Comparison of ENCODE assay signal across 14 cellular contexts in the genomic region with DNA sequence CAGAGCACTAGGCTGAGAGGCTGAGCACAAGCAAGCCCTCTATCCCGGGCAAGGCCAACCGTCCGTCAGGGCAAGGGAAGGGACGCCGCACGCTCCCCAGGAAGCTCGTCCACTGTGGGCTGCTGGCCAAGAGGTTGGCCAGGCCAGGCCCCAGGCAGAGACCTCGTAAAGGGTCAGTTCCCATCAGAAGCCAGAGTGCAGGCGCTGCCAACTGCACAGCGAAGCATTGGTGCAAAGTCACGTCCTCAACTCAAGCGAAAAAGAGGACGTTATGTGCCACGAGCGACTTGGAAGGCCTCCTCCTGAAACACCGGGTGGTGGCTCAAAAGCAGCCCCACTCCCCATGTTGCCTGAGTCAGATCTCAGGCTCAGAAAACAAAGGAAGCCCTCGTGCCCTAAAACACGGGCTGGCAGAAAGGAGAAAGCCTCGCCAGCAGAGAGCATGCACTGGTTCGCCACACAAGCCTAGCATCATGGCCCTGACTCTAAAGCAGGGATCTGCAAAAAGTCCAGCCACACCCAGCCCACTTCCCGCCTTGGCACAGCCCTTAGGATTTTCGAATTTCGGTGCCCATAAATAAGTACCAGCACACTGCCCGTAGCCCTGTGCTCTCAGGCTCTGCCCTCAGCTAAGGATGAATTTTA. TPM values are rescaled to one million over a fixed set of nuclear protein-coding genes. Genes with fewer than 3 reads are reported as not detected.
DNase-seq lines count a peak whose midpoint lies in the region; ATAC-seq, FAIRE-seq and TF ChIP-seq lines count a peak whose summit lies in the region.
"Had no signal": no experiment of that assay in that cellular context is flagged by ENCODE, and none has a peak within 500 bp of the region (broad histone marks: within the 10 kb centered on the region; RNA-seq: fewer than 3 reads in every experiment).

No MANE protein-coding gene starts in this region.

- FAIRE-seq in astrocyte (lab: Jason Lieb, UNC) (no peak), D721Med (lab: Jason Lieb, UNC) (no peak)

- intact Hi-C loops in left cardiac atrium (cut with DNase I): loop anchor here (5.0 to 10.0 kb wide), 2 partner anchors 110 to 113 kb away; no protein-coding TSS in a partner anchor
- intact Hi-C loops in sciatic nerve (cut with DNase I): no loop called here

- H3K27ac ChIP-seq in DND-41 (ENCODE audit: low read length): no peak overlapping the region; the same call in 1 of the 2 replicates
- no peak overlapping the region for H3K27ac ChIP-seq in astrocyte (ENCODE audit: low read depth, low read length)
- H3K27ac ChIP-seq: cardiac muscle cell had no signal

- no peaks in the 10 kb centered on the region for H3K9me3 Mint-ChIP-seq in astrocyte (ENCODE audit: unreplicated experiment)
- H3K9me3 Mint-ChIP-seq: activated B cell treated with CpG ODN at 0.5 μM for 24 hours had no signal

- H3K4me1 ChIP-seq in DND-41 (ENCODE audit: insufficient read depth, low read length) (peaks cover 27% of the 10 kb centered on the region), astrocyte (ENCODE audit: insufficient read depth, low read length) (peaks cover 20% of the 10 kb centered on the region)

- H3K27me3 ChIP-seq in DND-41 (ENCODE audit: insufficient read depth, low read length, poor library complexity) (no peaks in the 10 kb centered on the region), astrocyte (ENCODE audit: insufficient read depth, low read length) (no peaks in the 10 kb centered on the region)
- H3K27me3 ChIP-seq: cardiac muscle cell had no signal

- DNase-seq in DND-41: no peak
- no peak for DNase-seq in astrocyte (ENCODE audit: low read depth)
- DNase-seq in left cardiac atrium: peak; percentile 71
- DNase-seq in sciatic nerve (ENCODE audit: low spot score): no peak
- no peak for DNase-seq in NCI-H2227 treated with DMSO at 0.1 percent for 48 hours (lab: John Stamatoyannopoulos, UW)
- DNase-seq in D721Med (ENCODE audit: insufficient read length, low spot score): no peak
- DNase-seq in T-helper 17 cell: no peak
- DNase-seq: activated B cell treated with CpG ODN at 0.5 μM for 24 hours, NCI-H748 treated with DMSO at 0.1 percent for 48 hours, SIG-M5 had no signal

- H4K20me1 ChIP-seq in DND-41 (ENCODE audit: insufficient read depth, low read length) (peaks cover 72% of the 10 kb centered on the region), astrocyte (ENCODE audit: insufficient read depth, low read length) (peaks cover 81% of the 10 kb centered on the region)

- H3K4me1 Mint-ChIP-seq in astrocyte (ENCODE audit: low read depth, unreplicated experiment) (peaks cover 17% of the 10 kb centered on the region), T-helper 17 cell (peaks cover 23% of the 10 kb centered on the region)

- H3K79me2 ChIP-seq in DND-41 (ENCODE audit: insufficient read depth, low read length) (peaks cover 88% of the 10 kb centered on the region), astrocyte (ENCODE audit: insufficient read depth, low read length) (peaks cover 85% of the 10 kb centered on the region)

- H3K4me3 ChIP-seq in DND-41 (ENCODE audit: low read depth in 1 of 2, low read length in 2 of 2) (no peak overlapping the region), astrocyte (ENCODE audit: insufficient read depth, low read depth, low read length) (no peak overlapping the region)
- H3K4me3 ChIP-seq: cardiac muscle cell, skin epidermis had no signal

- H3K36me3 Mint-ChIP-seq in astrocyte (ENCODE audit: low read depth, unreplicated experiment) (peaks cover 15% of the 10 kb centered on the region), T-helper 17 cell (ENCODE audit: low read depth) (peaks cover 6% of the 10 kb centered on the region)

- TF ChIP-seq CTCF in DND-41 (IDR thresholded peaks at IDR 0.05; ENCODE audit: borderline replicate concordance, extremely low read depth, low read length, poor library complexity, severe bottlenecking): no peak
- TF ChIP-seq CTCF in astrocyte (IDR thresholded peaks at IDR 0.05; ENCODE audit: insufficient read depth, low read depth, low read length): no peak
- no peak for TF ChIP-seq CTCF in D721Med (IDR thresholded peaks at IDR 0.05; ENCODE audit: insufficient read depth, missing control alignments)

- H3K36me3 ChIP-seq in DND-41 (ENCODE audit: insufficient read depth, low read length): peaks cover 55% of the 10 kb centered on the region
- H3K36me3 ChIP-seq in astrocyte (ENCODE audit: insufficient read depth, low read length): peaks cover 20% of the 10 kb centered on the region

- no peaks in the 10 kb centered on the region for H3K9me3 ChIP-seq in DND-41 (ENCODE audit: insufficient read depth, low read length, severe bottlenecking)
- H3K9me3 ChIP-seq in astrocyte (ENCODE audit: insufficient read depth, low read depth, low read length): no peaks in the 10 kb centered on the region
- H3K9me3 ChIP-seq in T-helper 17 cell (ENCODE audit: control insufficient read depth, low read length, poor library complexity, severe bottlenecking): no peaks in the 10 kb centered on the region

- H3K27me3 Mint-ChIP-seq in astrocyte (ENCODE audit: low read depth, unreplicated experiment) (no peaks in the 10 kb centered on the region), T-helper 17 cell (no peaks in the 10 kb centered on the region)
- H3K27me3 Mint-ChIP-seq: activated B cell treated with CpG ODN at 0.5 μM for 24 hours had no signal

- ATAC-seq in DND-41 (ENCODE audit: insufficient read depth, low read depth) (no peak), left cardiac atrium (peak in 1 of 2 donors; percentile 2), sciatic nerve (peak; percentile 0), HG03139 (IDR thresholded peaks at IDR 0.05; ENCODE audit: unreplicated experiment) (no peak), T-helper 17 cell (no peak)
- ATAC-seq: HCT116 had no signal

- peak overlapping the region; percentile 53 for H3K27ac Mint-ChIP-seq in astrocyte (ENCODE audit: unreplicated experiment)
- H3K27ac Mint-ChIP-seq in T-helper 17 cell: no peak overlapping the region
- H3K27ac Mint-ChIP-seq: activated B cell treated with CpG ODN at 0.5 μM for 24 hours had no signal

- H3K4me3 Mint-ChIP-seq in astrocyte (ENCODE audit: unreplicated experiment) (no peak overlapping the region), T-helper 17 cell (no peak overlapping the region)
- H3K4me3 Mint-ChIP-seq: activated B cell treated with CpG ODN at 0.5 μM for 24 hours had no signal

- H3K4me2 ChIP-seq in DND-41 (ENCODE audit: insufficient read depth, low read length) (peak overlapping the region; percentile 26; the same call in 1 of the 2 replicates), astrocyte (ENCODE audit: low read length) (peak overlapping the region; percentile 47)

- H2AFZ ChIP-seq in DND-41 (ENCODE audit: low read depth, low read length) (no peak overlapping the region), astrocyte (ENCODE audit: low read depth, low read length) (no peak overlapping the region)

- no peak overlapping the region for H3K9ac ChIP-seq in DND-41 (ENCODE audit: low read depth, low read length)
- peak overlapping the region; percentile 35 for H3K9ac ChIP-seq in astrocyte (ENCODE audit: low read length)

RNA-seq across cellular contexts. Expression of gene AKAP8, which starts 4.7 kb away (rescaled TPM):
- total RNA-seq in astrocyte (35.6 and 40.1 TPM in 2 replicates), left cardiac atrium (10 to 100 TPM; 16.0 to 30.5 TPM), sciatic nerve (51.9 TPM), T-helper 17 cell (10 to 100 TPM; 87.6 to 90.2 TPM)

RNA-seq across cellular contexts. Expression of gene BRD4, which starts 42.6 kb away (rescaled TPM):
- total RNA-seq in astrocyte: 116 and 128 TPM in 2 replicates
- 10 to 100 TPM; 43.9 to 63.3 TPM for total RNA-seq in left cardiac atrium
- 110 TPM for total RNA-seq in sciatic nerve
- total RNA-seq in T-helper 17 cell: 100 to 1,000 TPM; 120 to 123 TPM

RNA-seq across cellular contexts. Expression of gene AKAP8L, which starts 43.9 kb away (rescaled TPM):
- total RNA-seq in astrocyte (101 and 105 TPM in 2 replicates), left cardiac atrium (10 to 100 TPM; 61.5 to 74.2 TPM), sciatic nerve (109 TPM), T-helper 17 cell (100 to 1,000 TPM; 116 to 123 TPM)
